8 cellular contexts compared by ENCODE assay signal in the genomic region with DNA sequence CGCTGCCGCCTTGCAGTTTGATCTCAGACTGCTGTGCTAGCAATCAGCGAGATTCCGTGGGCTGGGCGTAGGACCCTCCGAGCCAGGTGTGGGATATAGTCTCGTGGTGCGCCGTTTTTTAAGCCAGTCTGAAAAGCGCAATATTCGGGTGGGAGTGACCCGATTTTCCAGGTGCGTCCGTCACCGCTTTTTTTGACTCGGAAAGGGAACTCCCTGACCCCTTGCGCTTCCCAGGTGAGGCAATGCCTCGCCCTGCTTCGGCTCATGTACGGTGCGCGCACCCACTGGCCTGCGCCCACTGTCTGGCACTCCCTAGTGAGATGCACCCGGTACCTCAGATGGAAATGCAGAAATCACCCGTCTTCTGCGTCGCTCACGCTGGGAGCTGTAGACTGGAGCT.
DNase-seq lines count a peak whose midpoint lies in the region; ATAC-seq and TF ChIP-seq lines count a peak whose summit lies in the region.
"Not testable (repeated sequence)": the region's sequence is repeated elsewhere in the genome, so short reads cannot be mapped to it uniquely, and the experiment has no call there.

No MANE protein-coding gene starts in this region.

- DNase-seq in Caki2 (ENCODE audit: low read depth) = peak; percentile 4
- peak; percentile 38 for DNase-seq in NCI-H510A treated with DMSO at 0.1 percent for 48 hours (lab: John Stamatoyannopoulos, UW)
- DNase-seq in astrocyte of the spinal cord (ENCODE audit: low read depth, low spot score); epithelial cell of proximal tubule (ENCODE audit: low read depth); kidney epithelial cell (ENCODE audit: low read depth); neuronal stem cell (ENCODE audit: low spot score): not testable (repeated sequence)
- DNase-seq in upper lobe of left lung = peak in 1 of 2 donors; percentile 37

- peak overlapping the region; percentile 73 for H2AFZ ChIP-seq in neuronal stem cell (ENCODE audit: low read length)

- H4K8ac ChIP-seq in neuronal stem cell (ENCODE audit: low read depth, low read length) = not testable (repeated sequence)

- no CpG with 5 or more reads among the region's 28 CpGs for WGBS in neuronal stem cell (ENCODE audit: extremely low coverage in 2 of 2, insufficient read length in 2 of 2, insufficient replicate concordance in 1 of 2), 2 donors
- 61 to 70% methylated on average over 26 to 28 of the region's 28 CpGs for WGBS in upper lobe of left lung, 2 donors

- H3K9me3 ChIP-seq in HUES48 (ENCODE audit: control insufficient read depth, insufficient read depth, low read length); neuronal stem cell (replicated peaks in 1 of 2; ENCODE audit: control insufficient read depth in 2 of 2, insufficient read depth in 1 of 2, low read depth in 1 of 2, low read length in 2 of 2); upper lobe of left lung: not testable (repeated sequence)

- H3K4me2 ChIP-seq in neuronal stem cell (ENCODE audit: insufficient read depth, low read length, poor library complexity, severe bottlenecking) = not testable (repeated sequence)

- H3K4me1 ChIP-seq in HUES48 (ENCODE audit: control insufficient read depth, insufficient read depth, low read length); neuronal stem cell (ENCODE audit: control insufficient read depth in 2 of 2, insufficient read depth in 1 of 2, low read depth in 1 of 2, low read length in 2 of 2); upper lobe of left lung: not testable (repeated sequence)

- not testable (repeated sequence) for H3K4ac ChIP-seq in neuronal stem cell (ENCODE audit: low read length)

- peak overlapping the region; percentile 72; the same call in 1 of the 2 replicates for H3K9ac ChIP-seq in HUES48 (ENCODE audit: low read depth, low read length)
- not testable (repeated sequence) for H3K9ac ChIP-seq in neuronal stem cell (ENCODE audit: low read depth, low read length, poor library complexity)

- not testable (repeated sequence) for H2BK5ac ChIP-seq in neuronal stem cell (ENCODE audit: low read length)

- H4K91ac ChIP-seq in neuronal stem cell (ENCODE audit: low read depth, low read length, poor library complexity) = not testable (repeated sequence)

- not testable (repeated sequence) for H3K18ac ChIP-seq in neuronal stem cell (ENCODE audit: low read length)

- not testable (repeated sequence) for TF ChIP-seq POLR2A in upper lobe of left lung (IDR thresholded peaks at IDR 0.05)

- in situ Hi-C loops in Caki2 (cut with HindIII; ENCODE audit: low pct_unique_long_range_greater_than_20kb, low sequenced_read_pairs); astrocyte of the spinal cord (cut with HindIII; ENCODE audit: low sequenced_read_pairs): not testable (repeated sequence)

- H3K23ac ChIP-seq in neuronal stem cell (ENCODE audit: low read depth, low read length, poor library complexity) = not testable (repeated sequence)

- not testable (repeated sequence) for H3K36me3 ChIP-seq in HUES48 (ENCODE audit: control insufficient read depth, insufficient read depth, low read length); kidney epithelial cell (ENCODE audit: control insufficient read depth, insufficient read depth, low read length); neuronal stem cell (replicated peaks in 1 of 2; ENCODE audit: control insufficient read depth in 2 of 2, insufficient read depth in 2 of 2, low read length in 2 of 2); upper lobe of left lung

- H2AK5ac ChIP-seq in neuronal stem cell (ENCODE audit: low read depth, low read length) = not testable (repeated sequence)

- H3K27ac ChIP-seq in HUES48 (ENCODE audit: low read depth, low read length); neuronal stem cell (replicated peaks; ENCODE audit: low read length); upper lobe of left lung: not testable (repeated sequence)

- not testable (repeated sequence) for H3K14ac ChIP-seq in neuronal stem cell (ENCODE audit: low read length)

- not testable (repeated sequence) for H3K27me3 ChIP-seq in HUES48 (ENCODE audit: control insufficient read depth, insufficient read depth, low read length); kidney epithelial cell (ENCODE audit: control insufficient read depth, insufficient read depth, low read length); neuronal stem cell (ENCODE audit: control insufficient read depth in 3 of 3, insufficient read depth in 3 of 3, low read depth in 1 of 3, low read length in 3 of 3); upper lobe of left lung

- H2BK12ac ChIP-seq in neuronal stem cell (ENCODE audit: low read length) = not testable (repeated sequence)

- not testable (repeated sequence) for TF ChIP-seq EP300 in upper lobe of left lung (IDR thresholded peaks at IDR 0.05)

- H2BK15ac ChIP-seq in neuronal stem cell (ENCODE audit: low read length) = not testable (repeated sequence)

- not testable (repeated sequence) for H3K79me1 ChIP-seq in neuronal stem cell (ENCODE audit: low read depth, low read length)

- ATAC-seq in upper lobe of left lung (ENCODE audit: low FRiP score in 2 of 2) = not testable (repeated sequence)

- H3K4me3 ChIP-seq in HUES48 (ENCODE audit: low read depth, low read length) (peak overlapping the region; percentile 70), astrocyte of the spinal cord (ENCODE audit: low read depth, low read length) (peak overlapping the region; percentile 27), epithelial cell of proximal tubule (ENCODE audit: low read depth, low read length) (peak overlapping the region; percentile 39), kidney epithelial cell (ENCODE audit: low read depth, low read length) (peak overlapping the region; percentile 52), neuronal stem cell (ENCODE audit: low read length in 2 of 2) (peak overlapping the region; percentile 40 to 74), upper lobe of left lung (peak overlapping the region in 3 of 4 donors; percentile 9 to 33 (median 29))

- TF ChIP-seq CTCF in astrocyte of the spinal cord (IDR thresholded peaks at IDR 0.05; ENCODE audit: low read depth, low read length); epithelial cell of proximal tubule (conservative IDR thresholded peaks at IDR 0.05; ENCODE audit: low read depth, low read length); kidney epithelial cell (IDR thresholded peaks at IDR 0.05; ENCODE audit: insufficient read depth, low read length, poor library complexity, severe bottlenecking); upper lobe of left lung (IDR thresholded peaks at IDR 0.05): not testable (repeated sequence)

- not testable (repeated sequence) for H2BK120ac ChIP-seq in neuronal stem cell (ENCODE audit: low read depth, low read length)
